27 cellular contexts compared by ENCODE assay signal in genomic region chr6:48200874-48201273, GRCh38.
"Had no signal": no experiment of that assay in that cellular context is flagged by ENCODE, and none has a peak within 500 bp of the region (broad histone marks: within the 10 kb centered on the region; RNA-seq: fewer than 3 reads in every experiment).

No MANE protein-coding gene starts in this region.

- ATAC-seq: esophagus mucosa; gastrocnemius medialis; heart right ventricle; left cardiac atrium; lower lobe of right lung; right cardiac atrium; stimulated activated memory B cell treated with anti-CD40 and anti-IgM and Interleukin-4, amounts not matched to agents 10 μg/mL and 1 μg/mL and 100 μg/mL, for 72 hours; stimulated activated naive CD8-positive, alpha-beta T cell treated with anti-CD3 and anti-CD28 coated beads, Interleukin-15, amount 100 ng/mL, for 72 hours; upper lobe of right lung had no signal

- H3K4me3 ChIP-seq: gastrocnemius medialis, heart right ventricle, left ventricle myocardium inferior, lower lobe of right lung, spleen, testis, tibial nerve, upper lobe of right lung, vagina had no signal

- H3K4me1 ChIP-seq: gastrocnemius medialis, heart right ventricle, left ventricle myocardium inferior, lower lobe of right lung, spleen, testis, tibial nerve, upper lobe of right lung, vagina had no signal

- H3K27me3 Mint-ChIP-seq: memory B cell; naive B cell; stimulated activated memory B cell treated with anti-CD40 and anti-IgM and Interleukin-4, amounts not matched to agents 10 μg/mL and 1 μg/mL and 100 μg/mL, for 72 hours; stimulated activated naive CD8-positive, alpha-beta T cell treated with anti-CD3 and anti-CD28 coated beads, Interleukin-15, amount 100 ng/mL, for 72 hours had no signal

- FAIRE-seq: endometrium, kidney had no signal

- H3K4me3 Mint-ChIP-seq: immature natural killer cell; memory B cell; mesothelial cell of epicardium; naive B cell; nephron; stimulated activated memory B cell treated with anti-CD40 and anti-IgM and Interleukin-4, amounts not matched to agents 10 μg/mL and 1 μg/mL and 100 μg/mL, for 72 hours; stimulated activated naive CD8-positive, alpha-beta T cell treated with anti-CD3 and anti-CD28 coated beads, Interleukin-15, amount 100 ng/mL, for 72 hours had no signal

- H3K27me3 ChIP-seq: gastrocnemius medialis, heart right ventricle, spleen, testis, tibial nerve, upper lobe of right lung, vagina had no signal

- DNase-seq: cortex of kidney; effector memory CD4-positive, alpha-beta T cell; gastrocnemius medialis; heart right ventricle; immature natural killer cell; kidney; left cardiac atrium; left ventricle myocardium inferior; lower lobe of right lung; naive B cell; posterior cingulate gyrus; right cardiac atrium; spleen; stimulated activated CD4-positive, alpha-beta T cell treated with anti-CD3 and anti-CD28 coated beads, Interleukin-15, amount 100 ng/mL, for 24 hours; stimulated activated CD4-positive, alpha-beta T cell treated with anti-CD3 and anti-CD28 coated beads, Interleukin-1b, Interleukin-23, amount 100 ng/mL, for 48 hours; stimulated activated CD4-positive, alpha-beta T cell treated with anti-CD3 and anti-CD28 coated beads, Interleukin-4, amount 100 ng/mL, for 24 hours; stimulated activated naive CD8-positive, alpha-beta T cell treated with anti-CD3 and anti-CD28 coated beads, Interleukin-15, amount 100 ng/mL, for 72 hours; testis; upper lobe of right lung had no signal

- H3K36me3 ChIP-seq: gastrocnemius medialis, heart right ventricle, left ventricle myocardium inferior, lower lobe of right lung, spleen, tibial nerve, upper lobe of right lung, vagina had no signal

- H3K27ac Mint-ChIP-seq: immature natural killer cell; memory B cell; mesothelial cell of epicardium; naive B cell; stimulated activated memory B cell treated with anti-CD40 and anti-IgM and Interleukin-4, amounts not matched to agents 10 μg/mL and 1 μg/mL and 100 μg/mL, for 72 hours; stimulated activated naive CD8-positive, alpha-beta T cell treated with anti-CD3 and anti-CD28 coated beads, Interleukin-15, amount 100 ng/mL, for 72 hours had no signal

- H3K36me3 Mint-ChIP-seq: immature natural killer cell; memory B cell; naive B cell; stimulated activated memory B cell treated with anti-CD40 and anti-IgM and Interleukin-4, amounts not matched to agents 10 μg/mL and 1 μg/mL and 100 μg/mL, for 72 hours had no signal

- H3K4me1 Mint-ChIP-seq: immature natural killer cell; memory B cell; naive B cell; stimulated activated memory B cell treated with anti-CD40 and anti-IgM and Interleukin-4, amounts not matched to agents 10 μg/mL and 1 μg/mL and 100 μg/mL, for 72 hours; stimulated activated naive CD8-positive, alpha-beta T cell treated with anti-CD3 and anti-CD28 coated beads, Interleukin-15, amount 100 ng/mL, for 72 hours had no signal

- H3K9me3 ChIP-seq: gastrocnemius medialis, testis, tibial nerve, upper lobe of right lung, vagina had no signal

- H3K27ac ChIP-seq: gastrocnemius medialis, heart right ventricle, left ventricle myocardium inferior, lower lobe of right lung, spleen, testis, tibial nerve, upper lobe of right lung, vagina had no signal
